9 cellular contexts compared by ENCODE assay signal in the genomic region with DNA sequence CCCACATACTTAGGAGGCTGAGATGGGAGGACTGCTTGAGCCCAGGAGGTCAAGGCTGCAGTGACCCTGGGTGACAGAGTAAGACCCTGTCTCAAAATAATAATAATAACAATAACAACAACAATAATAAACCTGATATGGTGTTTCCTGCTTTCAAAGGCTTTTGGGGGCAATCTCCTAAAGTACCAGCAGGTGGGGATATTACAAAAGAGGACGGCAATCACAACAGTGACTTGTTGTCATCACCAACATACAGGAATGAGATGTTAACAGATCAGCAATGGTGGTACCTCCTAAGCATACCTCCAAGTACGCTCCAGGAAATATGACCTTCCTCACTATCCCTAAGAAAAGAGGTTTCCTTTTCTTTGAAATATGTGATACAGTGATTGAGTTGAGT.
A peak's percentile ranks its signal among the peaks of the same experiment; 100 is the strongest.
DNase-seq lines count a peak whose midpoint lies in the region; ATAC-seq, FAIRE-seq and TF ChIP-seq lines count a peak whose summit lies in the region.
"Had no signal": no experiment of that assay in that cellular context is flagged by ENCODE, and none has a peak within 500 bp of the region (broad histone marks: within the 10 kb centered on the region; RNA-seq: fewer than 3 reads in every experiment).

No MANE protein-coding gene starts in this region.

- no peaks in the 10 kb centered on the region for H3K79me2 ChIP-seq in endothelial cell of umbilical vein (ENCODE audit: control insufficient read depth, insufficient read depth, low read length)
- H3K79me2 ChIP-seq in trophoblast cell (ENCODE audit: control insufficient read depth, insufficient read depth, low read length, poor library complexity), result no peaks in the 10 kb centered on the region

- POLR2A ChIA-PET in endothelial cell of umbilical vein (lab: Charles Lee), result no interaction called here

- H3K4me3 ChIP-seq in endothelial cell of umbilical vein (replicated peaks in 1 of 3; ENCODE audit: insufficient read depth in 1 of 3, low read depth in 1 of 3, low read length in 3 of 3) (no peak overlapping the region), trophoblast cell (ENCODE audit: low read depth, low read length) (no peak overlapping the region)
- H3K4me3 ChIP-seq: mucosa of descending colon had no signal

- no peak overlapping the region for H3K9ac ChIP-seq in endothelial cell of umbilical vein (replicated peaks; ENCODE audit: extremely low read depth, insufficient read depth, low read length)
- no peak overlapping the region for H3K9ac ChIP-seq in trophoblast cell (ENCODE audit: low read length)

- TF ChIP-seq CTCF in AG09319 (IDR thresholded peaks at IDR 0.05; ENCODE audit: low read depth, low read length) (peak; percentile 63), endothelial cell of umbilical vein (IDR thresholded peaks at IDR 0.05; ENCODE audit: extremely low read depth in 1 of 2, insufficient read depth in 1 of 2, low read depth in 1 of 2, low read length in 2 of 2) (peak; percentile 60 to 64)

- TF ChIP-seq POLR2A in endothelial cell of umbilical vein (IDR thresholded peaks at IDR 0.05; ENCODE audit: low read depth, low read length), result no peak

- no peak overlapping the region for H2AFZ ChIP-seq in endothelial cell of umbilical vein (ENCODE audit: low read depth, low read length)
- H2AFZ ChIP-seq in trophoblast cell (ENCODE audit: insufficient read depth, low read length, poor library complexity), result no peak overlapping the region

- CTCF ChIA-PET in endothelial cell of umbilical vein (lab: Charles Lee), result interaction anchor here (1.0 to 1.6 kb wide), 3 partner anchors 133 to 538 kb away, joined by 5 to 9 read pairs (median 6); no protein-coding TSS in a partner anchor

- H2AK5ac ChIP-seq in trophoblast cell (ENCODE audit: low read length), result no peak overlapping the region

- no peak overlapping the region for H2BK120ac ChIP-seq in trophoblast cell (ENCODE audit: insufficient read depth, low read length, poor library complexity)

- no peak overlapping the region for H3K23ac ChIP-seq in trophoblast cell (ENCODE audit: low read length)

- WGBS in trophoblast cell (ENCODE audit: extremely low coverage, insufficient coverage, insufficient read length), result no CpG with 5 or more reads among the region's 2 CpGs

- H3K9me1 ChIP-seq in endothelial cell of umbilical vein (replicated peaks; ENCODE audit: control insufficient read depth, extremely low read depth, insufficient read depth, low read length), result no peaks in the 10 kb centered on the region

- H2BK12ac ChIP-seq in trophoblast cell (ENCODE audit: low read length), result no peak overlapping the region

- H3K27ac ChIP-seq in endothelial cell of umbilical vein (ENCODE audit: insufficient read depth, low read depth, low read length), result no peak overlapping the region
- no peak overlapping the region for H3K27ac ChIP-seq in trophoblast cell (ENCODE audit: low read depth, low read length)

- no peak for DNase-seq in AG09319 (ENCODE audit: extremely low read depth, low read depth)
- DNase-seq in NCI-H69 (lab: John Stamatoyannopoulos, UW), result peak; percentile 70
- DNase-seq in endothelial cell of umbilical vein (ENCODE audit: low read depth, low spot score), result peak; percentile 46
- peak; percentile 1 to 46 for DNase-seq in trophoblast cell
- DNase-seq in NCI-H2029 (lab: John Stamatoyannopoulos, UW), result no peak
- no peak for DNase-seq in activated CD4-positive, alpha-beta T cell treated with anti-CD3 and anti-CD28 coated beads for 1 hour

- BruUV-seq in endothelial cell of umbilical vein (replicated peaks; lab: Mats Ljungman, UMichigan), result no TSS peak

- H3K18ac ChIP-seq in trophoblast cell (ENCODE audit: low read length), result no peak overlapping the region

- H3K79me1 ChIP-seq in trophoblast cell (ENCODE audit: low read length), result no peaks in the 10 kb centered on the region

- no peaks in the 10 kb centered on the region for H3K4me1 ChIP-seq in endothelial cell of umbilical vein (ENCODE audit: control insufficient read depth, extremely low read depth, insufficient read depth, low read length)
- H3K4me1 ChIP-seq in trophoblast cell (ENCODE audit: control insufficient read depth in 1 of 2, insufficient read depth in 2 of 2, low read length in 2 of 2), result no peaks in the 10 kb centered on the region

- dilution Hi-C loops in endothelial cell of umbilical vein (cut with MboI; ENCODE audit: extremely low pct_ligation_motif_present, low sequenced_read_pairs), result no loop called here

- H4K20me1 ChIP-seq in endothelial cell of umbilical vein (replicated peaks; ENCODE audit: control insufficient read depth, extremely low read depth, insufficient read depth, low read length), result no peaks in the 10 kb centered on the region

- no peak overlapping the region for H4K91ac ChIP-seq in trophoblast cell (ENCODE audit: low read depth, low read length)

- H3K4me2 ChIP-seq in endothelial cell of umbilical vein (ENCODE audit: insufficient read depth, low read length) (no peak overlapping the region), trophoblast cell (ENCODE audit: low read length) (no peak overlapping the region)

- no peak overlapping the region for H4K8ac ChIP-seq in trophoblast cell (ENCODE audit: low read depth, low read length)

- H3K36me3 ChIP-seq in endothelial cell of umbilical vein (ENCODE audit: control insufficient read depth in 2 of 2, extremely low read depth in 1 of 2, insufficient read depth in 2 of 2, low read length in 2 of 2) (no peaks in the 10 kb centered on the region), trophoblast cell (ENCODE audit: control insufficient read depth in 1 of 2, insufficient read depth in 2 of 2, low read length in 2 of 2) (no peaks in the 10 kb centered on the region)

- intact Hi-C loops in endothelial cell of umbilical vein (cut with micrococcal nuclease), result loop anchor here (2.0 to 5.0 kb wide), 2 partner anchors 536 to 708 kb away; no protein-coding TSS in a partner anchor

- no peaks in the 10 kb centered on the region for H3K27me3 ChIP-seq in endothelial cell of umbilical vein (ENCODE audit: control insufficient read depth in 2 of 2, insufficient read depth in 2 of 2, low read length in 2 of 2)
- H3K27me3 ChIP-seq in trophoblast cell (ENCODE audit: insufficient read depth, low read length), result no peaks in the 10 kb centered on the region

- ATAC-seq in GM18502 (IDR thresholded peaks at IDR 0.05; ENCODE audit: poor library complexity, unreplicated experiment), result peak; percentile 92
- peak; percentile 90 for ATAC-seq in HG02938 (IDR thresholded peaks at IDR 0.05; ENCODE audit: unreplicated experiment)
- ATAC-seq: mucosa of descending colon had no signal

- H3K4ac ChIP-seq in trophoblast cell (ENCODE audit: low read depth, low read length), result no peak overlapping the region

- H3K9me3 ChIP-seq in endothelial cell of umbilical vein (replicated peaks; ENCODE audit: control insufficient read depth, insufficient read depth, low read length), result no peaks in the 10 kb centered on the region
- no peaks in the 10 kb centered on the region for H3K9me3 ChIP-seq in trophoblast cell (ENCODE audit: insufficient read depth, low read depth, low read length)
- H3K9me3 ChIP-seq: mucosa of descending colon had no signal

- no peak overlapping the region for H3K14ac ChIP-seq in trophoblast cell (ENCODE audit: low read length)

- H4K12ac ChIP-seq in trophoblast cell (ENCODE audit: low read depth, low read length), result no peak overlapping the region

- no peak overlapping the region for H2BK5ac ChIP-seq in trophoblast cell (ENCODE audit: low read depth, low read length, poor library complexity)

- FAIRE-seq in endothelial cell of umbilical vein (lab: Jason Lieb, UNC), result no peak

TF ChIP-seq in endothelial cell of umbilical vein, 7 proteins besides CTCF, POLR2A, EP300 and RAD21:
- TF ChIP-seq JUN (IDR thresholded peaks at IDR 0.05; ENCODE audit: borderline replicate concordance, insufficient read depth, insufficient read length, low read depth) (no peak), EZH2 (IDR thresholded peaks at IDR 0.05; ENCODE audit: borderline replicate concordance, low read depth, low read length, severe bottlenecking) (no peak), GATA2 (IDR thresholded peaks at IDR 0.05; ENCODE audit: insufficient read depth, insufficient read length, low read depth, low read length) (no peak), POLR2AphosphoS5 (IDR thresholded peaks at IDR 0.05; ENCODE audit: insufficient read depth, low read depth, low read length) (no peak), FOS (IDR thresholded peaks at IDR 0.05; ENCODE audit: borderline replicate concordance, insufficient read depth, low read length) (no peak), MYC (IDR thresholded peaks at IDR 0.05; ENCODE audit: low read depth, low read length) (no peak)
- TF ChIP-seq, protein P1, sequence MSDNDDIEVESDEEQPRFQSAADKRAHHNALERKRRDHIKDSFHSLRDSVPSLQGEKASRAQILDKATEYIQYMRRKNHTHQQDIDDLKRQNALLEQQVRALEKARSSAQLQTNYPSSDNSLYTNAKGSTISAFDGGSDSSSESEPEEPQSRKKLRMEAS (IDR thresholded peaks at IDR 0.05; ENCODE audit: insufficient read depth, insufficient read length), result no peak

Comparison
In these comparisons a context has a peak if more than half of its experiments do, and no peak if none do; other contexts are left out.
1. DNase-seq: peak in NCI-H69 (single experiment), endothelial cell of umbilical vein (single experiment) and trophoblast cell (2 of 2); none in AG09319 (single experiment), NCI-H2029 (single experiment) and activated CD4-positive, alpha-beta T cell treated with anti-CD3 and anti-CD28 coated beads for 1 hour (single experiment).